ENCODE assay signal across 8 cellular contexts in the genomic region with DNA sequence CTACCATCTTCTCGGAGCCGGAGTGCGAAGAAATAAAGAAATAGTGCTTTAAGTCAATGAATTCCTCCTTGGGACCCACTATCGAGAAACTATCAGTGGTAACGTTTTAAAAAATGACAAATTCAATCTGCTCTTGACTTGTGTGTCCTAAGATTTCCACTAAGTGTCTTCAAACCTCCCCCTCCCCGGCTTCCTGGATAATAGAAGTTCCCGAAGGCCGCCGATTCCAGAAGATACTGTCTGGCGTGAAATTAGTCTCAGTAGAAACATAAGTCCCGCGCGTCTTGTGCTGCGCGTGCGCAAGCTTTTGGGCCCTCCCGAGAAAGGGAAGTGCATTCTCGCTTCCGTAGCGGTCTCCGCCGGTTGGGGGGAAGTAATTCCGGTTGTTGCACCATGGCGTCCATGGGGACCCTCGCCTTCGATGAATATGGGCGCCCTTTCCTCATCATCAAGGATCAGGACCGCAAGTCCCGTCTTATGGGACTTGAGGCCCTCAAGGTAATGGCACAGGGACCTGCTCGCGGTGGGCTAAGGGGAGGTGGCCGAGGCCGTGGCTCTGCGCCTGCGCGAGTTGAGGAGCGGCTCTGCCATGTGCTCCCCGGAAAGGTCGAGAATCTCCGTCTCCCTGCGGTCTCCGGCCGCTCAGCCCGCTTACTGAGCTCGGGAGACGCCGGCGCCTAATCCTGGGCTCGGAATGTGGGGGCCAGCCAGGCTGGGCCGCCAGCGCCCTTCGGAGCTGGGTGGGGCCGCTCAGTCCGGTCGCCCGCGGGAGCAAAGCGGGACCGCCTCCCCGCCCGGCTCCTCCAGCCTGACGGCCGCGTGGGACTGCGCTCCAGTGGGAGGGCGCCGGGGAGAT. TPM values are rescaled to one million over a fixed set of nuclear protein-coding genes. Genes with fewer than 3 reads are reported as not detected.
DNase-seq lines count a peak whose midpoint lies in the region; ATAC-seq, FAIRE-seq and TF ChIP-seq lines count a peak whose summit lies in the region.

A gene (plus strand): TSS at position 333 of the 856 bp plus-strand sequence. CDS start 61 bp downstream, at position 394.

- H2AFZ ChIP-seq in OCI-LY7 (ENCODE audit: low read length), result peak within 1 kb of the TSS; percentile 85

- intact Hi-C loops in OCI-LY7 (cut with micrococcal nuclease; ENCODE audit: unreplicated experiment), result loop anchor here (1.0 kb wide), 3 partner anchors 103 to 511 kb away; a partner anchor contains a TSS

- peaks cover 31% of the 10 kb centered on the region for H4K20me1 ChIP-seq in OCI-LY7 (ENCODE audit: insufficient read depth, low read length)

- TSS peak; percentile 67 for BruUV-seq in OCI-LY7 (replicated peaks; lab: Mats Ljungman, UMichigan)

- CTCF ChIA-PET in OCI-LY7 (lab: Charles Lee; ENCODE audit: unreplicated experiment), result interaction anchor here (0.5 to 2.1 kb wide), 3 partner anchors 11 to 314 kb away, joined by 4 to 6 read pairs (median 4); no protein-coding TSS in a partner anchor

- H3K9me3 ChIP-seq in OCI-LY7 (ENCODE audit: low read length) (no peaks in the 10 kb centered on the region), mononuclear cell (ENCODE audit: low read depth, low read length) (no peaks in the 10 kb centered on the region)

- H3K4me2 ChIP-seq in OCI-LY7 (ENCODE audit: low read length), result peak within 1 kb of the TSS; percentile 81

- no peaks in the 10 kb centered on the region for H3K27me3 ChIP-seq in mononuclear cell (ENCODE audit: insufficient read depth, low read length)

- peaks cover 68% of the 10 kb centered on the region for H3K79me2 ChIP-seq in OCI-LY7 (ENCODE audit: insufficient read depth, low read depth, low read length)

- ATAC-seq in GM21526 (IDR thresholded peaks at IDR 0.05; ENCODE audit: low FRiP score, unreplicated experiment), result peak; percentile 79

- TF ChIP-seq CTCF in D721Med (IDR thresholded peaks at IDR 0.05; ENCODE audit: insufficient read depth, missing control alignments) (no peak), OCI-LY7 (conservative IDR thresholded peaks at IDR 0.05; ENCODE audit: low read length) (no peak), epithelial cell of esophagus (IDR thresholded peaks at IDR 0.05; ENCODE audit: insufficient read depth, low read depth, low read length, missing control alignments) (no peak)

- POLR2A ChIA-PET in OCI-LY7 (lab: Charles Lee), result interaction anchor here (0.5 to 2.5 kb wide), 10 partner anchors 9 to 490 kb away, joined by 3 to 9 read pairs (median 3); a partner anchor contains a TSS

- H3K4me3 ChIP-seq in OCI-LY7 (ENCODE audit: low read depth, low read length, poor library complexity, severe bottlenecking) (peak within 1 kb of the TSS; percentile 96), epithelial cell of esophagus (ENCODE audit: low read length) (peak within 1 kb of the TSS; percentile 100), mononuclear cell (ENCODE audit: low read length) (peak within 1 kb of the TSS; percentile 89)

- DNase-seq in D721Med (ENCODE audit: insufficient read length, low spot score) (peak; percentile 70), HuH-7.5 (ENCODE audit: low spot score) (peak; percentile 86), OCI-LY7 (ENCODE audit: low spot score) (peak; percentile 99), activated T-cell treated with anti-CD3 and anti-CD28 coated beads for 24 hours (ENCODE audit: low read depth) (peak; percentile 82), epithelial cell of esophagus (ENCODE audit: low read depth) (peak; percentile 99)
- peak; percentile 80 to 84 for DNase-seq in stimulated activated CD8-positive, alpha-beta memory T cell treated with anti-CD3 and anti-CD28 coated beads, Interleukin-4, amount 100 ng/mL, for 1 hour (ENCODE audit: low read depth in 2 of 2, low spot score in 1 of 2)

- no peak for FAIRE-seq in D721Med (lab: Jason Lieb, UNC)

- H3K4me1 ChIP-seq in OCI-LY7 (ENCODE audit: insufficient read depth, low read length, poor library complexity, severe bottlenecking), result peaks cover 35% of the 10 kb centered on the region
- peaks cover 37% of the 10 kb centered on the region for H3K4me1 ChIP-seq in mononuclear cell (ENCODE audit: insufficient read depth, low read length)

- peak within 1 kb of the TSS; percentile 72 for H3K27ac ChIP-seq in OCI-LY7 (ENCODE audit: low read depth, low read length, poor library complexity, severe bottlenecking)

- H3K9me2 ChIP-seq in OCI-LY7 (ENCODE audit: insufficient read depth, low read length), result no peaks in the 10 kb centered on the region

- peaks cover 47% of the 10 kb centered on the region for H3K36me3 ChIP-seq in OCI-LY7 (ENCODE audit: insufficient read depth, low read length)

RNA-seq across cellular contexts. Expression of the gene that starts here (rescaled TPM):
- total RNA-seq in OCI-LY7 (2014; rRNA removed; shearing (Covaris generic)), result 498 and 551 TPM in 2 replicates
- 327 and 389 TPM in 2 replicates for total RNA-seq in OCI-LY7 (2022)
- total RNA-seq in mononuclear cell, result 48.6 TPM

Comparison
In these comparisons a context has a peak if more than half of its experiments do, and no peak if none do; other contexts are left out.
1. Peak in every context shown above with its lines: DNase-seq, ATAC-seq, H3K4me3 ChIP-seq and H3K27ac ChIP-seq.